24 cellular contexts compared by ENCODE assay signal in genomic region chr9:16661816-16662215, GRCh38.
"Had no signal": no experiment of that assay in that cellular context is flagged by ENCODE, and none has a peak within 500 bp of the region (broad histone marks: within the 10 kb centered on the region; RNA-seq: fewer than 3 reads in every experiment).

No MANE protein-coding gene starts in this region.

- H3K4me2 ChIP-seq: KMS-11, SK-N-SH had no signal

- ATAC-seq: K562 had no signal

- DNase-seq: Kasumi-1, MV-4-11, NCI-H1048, NCI-H1105, NCI-H1417, NCI-H1436 treated with DMSO at 0.1 percent for 48 hours, NCI-H1694, NCI-H187 treated with DMSO at 0.1 percent for 48 hours, NCI-H2029 treated with DMSO at 0.1 percent for 48 hours, NCI-H2171 treated with DMSO at 0.1 percent for 48 hours, NCI-H345, NCI-H510A, NCI-H524 treated with DMSO at 0.1 percent for 48 hours, NCI-H69, NCI-H774, SHP77, SK-N-SH, SW 1271, T-helper 1 cell had no signal

- H3K27ac ChIP-seq: HL-60, KMS-11, RWPE1 had no signal

- H3K9me3 ChIP-seq: SK-N-SH had no signal

- FAIRE-seq: HTR-8/SVneo, K562 had no signal

- H3K4me3 ChIP-seq: K562 had no signal
